In genomic region chr17:56392274-56392673, GRCh38 we compare ENCODE assay signal across 32 cellular contexts.
"Had no signal": no experiment of that assay in that cellular context is flagged by ENCODE, and none has a peak within 500 bp of the region (broad histone marks: within the 10 kb centered on the region; RNA-seq: fewer than 3 reads in every experiment).

No MANE protein-coding gene starts in this region.

- ATAC-seq: activated CD8-positive, alpha-beta T cell treated with anti-CD3 and anti-CD28 coated beads, Interleukin-2, amount 10 ng/mL, durations not matched to agents 7 days and 5 days; activated naive CD8-positive, alpha-beta T cell treated with anti-CD3 and anti-CD28 coated beads, Interleukin-2, amount 50 U/mL, for 24 hours; PC-3; Right ventricle myocardium inferior had no signal

- H3K27ac ChIP-seq: brain microvascular endothelial cell, RWPE1 had no signal

- DNase-seq: activated CD4-positive, alpha-beta T cell treated with anti-CD3 and anti-CD28 coated beads, Interleukin-2, amount 10 ng/mL, durations not matched to agents 24 days and 14 days; activated CD4-positive, alpha-beta T cell treated with anti-CD3 and anti-CD28 coated beads, Interleukin-2, amount 50 U/mL, for 4 hours; activated CD8-positive, alpha-beta T cell treated with anti-CD3 and anti-CD28 coated beads, Interleukin-2, amount 10 ng/mL, durations not matched to agents 7 days and 5 days; activated gamma-delta T cell; activated naive CD4-positive, alpha-beta T cell treated with anti-CD3 and anti-CD28 coated beads, Interleukin-2, amount 10 ng/mL, durations not matched to agents 7 days and 5 days; activated naive CD8-positive, alpha-beta T cell treated with anti-CD3 and anti-CD28 coated beads, Interleukin-2, amount 50 U/mL, for 24 hours; activated T-cell treated with anti-CD3 and anti-CD28 coated beads, Interleukin-2, amount 50 U/mL, for 24 hours; anterior cingulate cortex; brain microvascular endothelial cell; central memory CD4-positive, alpha-beta T cell; Kasumi-1; KG1; NCI-H1048; NCI-H1105 treated with DMSO at 0.1 percent for 48 hours; NCI-H1436; NCI-H1694; NCI-H1930; NCI-H2081 treated with DMSO at 0.1 percent for 48 hours; NCI-H226; NCI-H524 treated with DMSO at 0.1 percent for 48 hours; NK-92 treated with Interleukin-12 subunit alpha and Interleukin-12 subunit beta, amount 100 ng/mL, for 24 hours; PC-3; SIG-M5; SW 1271; T-helper 1 cell; T-helper 2 cell; T-helper 9 cell had no signal

- H3K27ac Mint-ChIP-seq: activated CD4-positive, alpha-beta T cell treated with anti-CD3 and anti-CD28 coated beads, Interleukin-2, amount 10 ng/mL, durations not matched to agents 24 days and 14 days; activated CD8-positive, alpha-beta T cell treated with anti-CD3 and anti-CD28 coated beads, Interleukin-2, amount 10 ng/mL, durations not matched to agents 7 days and 5 days; activated naive CD4-positive, alpha-beta T cell treated with anti-CD3 and anti-CD28 coated beads, Interleukin-2, amount 10 ng/mL, durations not matched to agents 7 days and 5 days; activated naive CD8-positive, alpha-beta T cell; activated naive CD8-positive, alpha-beta T cell treated with anti-CD3 and anti-CD28 coated beads, Interleukin-2, amount 50 U/mL, for 24 hours; activated T-cell treated with anti-CD3 and anti-CD28 coated beads, Interleukin-2, amount 50 U/mL, for 24 hours; activated T-helper 2 cell treated with anti-CD3 and anti-CD28 coated beads, Interferon-gamma antibody, Interleukin-2, Interleukin-4, amounts not matched to agents 10 μg/mL and 5 μg/mL and 100 μg/mL, durations not matched to agents 14 hours and 24 hours and 36 hours had no signal

- H3K36me3 Mint-ChIP-seq: activated naive CD4-positive, alpha-beta T cell treated with anti-CD3 and anti-CD28 coated beads, Interleukin-2, amount 10 ng/mL, durations not matched to agents 7 days and 5 days; activated naive CD8-positive, alpha-beta T cell had no signal

- H3K4me1 Mint-ChIP-seq: activated CD4-positive, alpha-beta T cell treated with anti-CD3 and anti-CD28 coated beads, Interleukin-2, amount 10 ng/mL, durations not matched to agents 24 days and 14 days; activated naive CD4-positive, alpha-beta T cell treated with anti-CD3 and anti-CD28 coated beads, Interleukin-2, amount 10 ng/mL, durations not matched to agents 7 days and 5 days; activated naive CD8-positive, alpha-beta T cell treated with anti-CD3 and anti-CD28 coated beads, Interleukin-2, amount 50 U/mL, for 24 hours had no signal

- H3K27me3 Mint-ChIP-seq: activated CD4-positive, alpha-beta T cell treated with anti-CD3 and anti-CD28 coated beads, Interleukin-2, amount 10 ng/mL, durations not matched to agents 24 days and 14 days; activated naive CD8-positive, alpha-beta T cell treated with anti-CD3 and anti-CD28 coated beads, Interleukin-2, amount 50 U/mL, for 24 hours had no signal

- H3K36me3 ChIP-seq: brain microvascular endothelial cell had no signal

- H3K4me3 Mint-ChIP-seq: activated CD4-positive, alpha-beta T cell treated with anti-CD3 and anti-CD28 coated beads, Interleukin-2, amount 10 ng/mL, durations not matched to agents 24 days and 14 days; activated CD8-positive, alpha-beta T cell treated with anti-CD3 and anti-CD28 coated beads, Interleukin-2, amount 10 ng/mL, durations not matched to agents 7 days and 5 days; activated naive CD4-positive, alpha-beta T cell treated with anti-CD3 and anti-CD28 coated beads, Interleukin-2, amount 10 ng/mL, durations not matched to agents 7 days and 5 days; activated naive CD8-positive, alpha-beta T cell; activated naive CD8-positive, alpha-beta T cell treated with anti-CD3 and anti-CD28 coated beads, Interleukin-2, amount 50 U/mL, for 24 hours; activated T-cell treated with anti-CD3 and anti-CD28 coated beads, Interleukin-2, amount 50 U/mL, for 24 hours had no signal

- H3K9me3 Mint-ChIP-seq: activated CD4-positive, alpha-beta T cell treated with anti-CD3 and anti-CD28 coated beads, Interleukin-2, amount 10 ng/mL, durations not matched to agents 24 days and 14 days; activated naive CD4-positive, alpha-beta T cell treated with anti-CD3 and anti-CD28 coated beads, Interleukin-2, amount 10 ng/mL, durations not matched to agents 7 days and 5 days; activated T-cell treated with anti-CD3 and anti-CD28 coated beads, Interleukin-2, amount 50 U/mL, for 24 hours; activated T-helper 2 cell treated with anti-CD3 and anti-CD28 coated beads, Interferon-gamma antibody, Interleukin-2, Interleukin-4, amounts not matched to agents 10 μg/mL and 5 μg/mL and 100 μg/mL, durations not matched to agents 14 hours and 24 hours and 36 hours had no signal

- FAIRE-seq: RCC 7860 had no signal

- H3K27me3 ChIP-seq: brain microvascular endothelial cell had no signal
